In genomic region chr20:3854462-3854870, GRCh38 we compare ENCODE assay signal across 14 cellular contexts. TPM values are rescaled to one million over a fixed set of nuclear protein-coding genes. Genes with fewer than 3 reads are reported as not detected.
DNase-seq lines count a peak whose midpoint lies in the region; ATAC-seq and TF ChIP-seq lines count a peak whose summit lies in the region.
"Had no signal": no experiment of that assay in that cellular context is flagged by ENCODE, and none has a peak within 500 bp of the region (broad histone marks: within the 10 kb centered on the region; RNA-seq: fewer than 3 reads in every experiment).

No MANE protein-coding gene starts in this region.

- H3K4me3 Mint-ChIP-seq in MCF 10A (ENCODE audit: unreplicated experiment): no peak overlapping the region
- H3K4me3 Mint-ChIP-seq in type B pancreatic cell: peak overlapping the region; percentile 61
- H3K4me3 Mint-ChIP-seq: brain, natural killer cell had no signal

- H3K36me3 Mint-ChIP-seq in MCF 10A (ENCODE audit: insufficient read depth, unreplicated experiment) (peaks cover 85% of the 10 kb centered on the region), type B pancreatic cell (peaks cover 17% of the 10 kb centered on the region)

- no peak for ATAC-seq in omental fat pad (ENCODE audit: low FRiP score)

- H3K27me3 Mint-ChIP-seq in MCF 10A (ENCODE audit: insufficient read depth, unreplicated experiment): no peaks in the 10 kb centered on the region
- no peaks in the 10 kb centered on the region for H3K27me3 Mint-ChIP-seq in type B pancreatic cell

- CTCF ChIA-PET in MCF 10A (lab: Yijun Ruan, JAX): interaction anchor here (0.5 to 4.2 kb wide), 31 partner anchors 9 to 402 kb away, joined by 3 to 43 read pairs (median 4); partner anchors contain the start of genes AP5S1, CENPB and SPEF1
- CTCF ChIA-PET in RWPE1 (lab: Yijun Ruan, JAX): interaction anchor here (0.6 to 1.8 kb wide), 12 partner anchors 25 to 232 kb away, joined by 3 to 11 read pairs (median 6); partner anchors contain the start of genes AP5S1 and CENPB

- BruUV-seq in MCF 10A (replicated peaks; lab: Mats Ljungman, UMichigan): no TSS peak

- POLR2A ChIA-PET in MCF 10A (lab: Yijun Ruan, JAX) (interaction anchor here (0.6 to 3.1 kb wide), 11 partner anchors 9 to 155 kb away, joined by 3 to 15 read pairs (median 6); partner anchors contain the start of genes ADISSP, AP5S1 and CENPB), RWPE1 (lab: Yijun Ruan, JAX; ENCODE audit: low non-redundant PET) (interaction anchor here (0.7 to 0.8 kb wide), 2 partner anchors 22 to 34 kb away, joined by 6 to 8 read pairs; partner anchors contain the start of gene AP5S1)

- H3K27ac Mint-ChIP-seq in MCF 10A (ENCODE audit: low read depth, unreplicated experiment): no peak overlapping the region
- H3K27ac Mint-ChIP-seq in type B pancreatic cell: peak overlapping the region; percentile 96

- in situ Hi-C loops in T47D (cut with HindIII; ENCODE audit: low pct_unique_long_range_greater_than_20kb, low sequenced_read_pairs): no loop called here

- peak overlapping the region; percentile 61 for H3K27ac ChIP-seq in RWPE1
- H3K27ac ChIP-seq: thoracic aorta had no signal

- H3K9me3 Mint-ChIP-seq in MCF 10A (ENCODE audit: unreplicated experiment): no peaks in the 10 kb centered on the region
- no peaks in the 10 kb centered on the region for H3K9me3 Mint-ChIP-seq in type B pancreatic cell
- H3K9me3 Mint-ChIP-seq: brain, natural killer cell had no signal

- DNase-seq in T47D (ENCODE audit: low read depth in 1 of 2, low spot score in 1 of 2) (peak; percentile 38 to 64), MCF 10A (ENCODE audit: unreplicated experiment) (no peak), RWPE1 (ENCODE audit: low spot score) (no peak), fibroblast of gingiva (ENCODE audit: low read depth) (peak; percentile 21), type B pancreatic cell (ENCODE audit: extremely low spot score, unreplicated experiment) (no peak), NOMO-1 treated with dmso at 0.1 percent for 144 hours (lab: John Stamatoyannopoulos, UW; ENCODE audit: unreplicated experiment) (no peak), omental fat pad (ENCODE audit: low spot score) (no peak), cerebellum (ENCODE audit: low spot score) (no peak)
- DNase-seq: DMS 273 treated with DMSO at 0.1 percent for 48 hours, NCI-H2107, NCI-H774 had no signal

- peaks cover 9% of the 10 kb centered on the region for H3K4me1 Mint-ChIP-seq in MCF 10A (ENCODE audit: insufficient read depth, unreplicated experiment)
- H3K4me1 Mint-ChIP-seq in type B pancreatic cell (ENCODE audit: unreplicated experiment): peaks cover 4% of the 10 kb centered on the region
- H3K4me1 Mint-ChIP-seq: brain had no signal

- intact Hi-C loops in MCF 10A (cut with micrococcal nuclease): loop anchor here (2.0 kb wide), 2 partner anchors 34 to 68 kb away; partner anchors contain the start of genes AP5S1 and CENPB

- no peak for TF ChIP-seq CTCF in MCF 10A (IDR thresholded peaks at IDR 0.05; ENCODE audit: unreplicated experiment)
- TF ChIP-seq CTCF in RWPE1 (conservative IDR thresholded peaks at IDR 0.05; ENCODE audit: low read depth): no peak
- TF ChIP-seq CTCF in type B pancreatic cell (conservative IDR thresholded peaks at IDR 0.05): no peak
- TF ChIP-seq CTCF in omental fat pad (IDR thresholded peaks at IDR 0.05): no peak

RNA-seq across cellular contexts. Expression of gene MAVS, which starts 7.8 kb away (rescaled TPM):
- total RNA-seq in MCF 10A (2022): 31.7 and 39.7 TPM in 2 replicates
- total RNA-seq in type B pancreatic cell (ENCODE audit: low replicate concordance): 44.5 and 52.2 TPM in 2 replicates
- total RNA-seq in omental fat pad: 10 to 100 TPM; 21.8 to 37.8 (median 29.7) TPM
- 14.6 TPM for total RNA-seq in cerebellum

RNA-seq across cellular contexts. Expression of gene AP5S1, which starts 34.1 kb away (rescaled TPM):
- 15.8 and 19.2 TPM in 2 replicates for total RNA-seq in MCF 10A (2022)
- total RNA-seq in type B pancreatic cell (ENCODE audit: low replicate concordance): 10.4 and 11.1 TPM in 2 replicates
- 10 to 100 TPM; 10.9 to 19.2 (median 11.4) TPM for total RNA-seq in omental fat pad
- total RNA-seq in cerebellum: 7.4 TPM

RNA-seq across cellular contexts. Expression of gene PANK2, which starts 34.7 kb away (rescaled TPM):
- 29.2 and 32.8 TPM in 2 replicates for total RNA-seq in MCF 10A (2022)
- 38.9 and 55.3 TPM in 2 replicates for total RNA-seq in type B pancreatic cell (ENCODE audit: low replicate concordance)
- total RNA-seq in omental fat pad: 10 to 100 TPM; 32.8 to 45.0 (median 39.7) TPM
- 34.8 TPM for total RNA-seq in cerebellum

RNA-seq across cellular contexts. Expression of gene CDC25B, which starts 58.4 kb away (rescaled TPM):
- total RNA-seq in MCF 10A (2022) (134 and 137 TPM in 2 replicates), type B pancreatic cell (ENCODE audit: low replicate concordance) (34.8 and 51.1 TPM in 2 replicates), omental fat pad (10 to 100 TPM; 11.7 to 44.3 (median 25.6) TPM), cerebellum (9.2 TPM)

Comparison
In these comparisons a context has a peak if more than half of its experiments do, and no peak if none do; other contexts are left out.
1. DNase-seq: peak in T47D (2 of 2) and fibroblast of gingiva (single experiment); none in MCF 10A (single experiment), RWPE1 (single experiment), type B pancreatic cell (single experiment), NOMO-1 treated with dmso at 0.1 percent for 144 hours (single experiment), omental fat pad (single experiment) and cerebellum (single experiment).